ENCODE assay signal across 8 cellular contexts in the genomic region with DNA sequence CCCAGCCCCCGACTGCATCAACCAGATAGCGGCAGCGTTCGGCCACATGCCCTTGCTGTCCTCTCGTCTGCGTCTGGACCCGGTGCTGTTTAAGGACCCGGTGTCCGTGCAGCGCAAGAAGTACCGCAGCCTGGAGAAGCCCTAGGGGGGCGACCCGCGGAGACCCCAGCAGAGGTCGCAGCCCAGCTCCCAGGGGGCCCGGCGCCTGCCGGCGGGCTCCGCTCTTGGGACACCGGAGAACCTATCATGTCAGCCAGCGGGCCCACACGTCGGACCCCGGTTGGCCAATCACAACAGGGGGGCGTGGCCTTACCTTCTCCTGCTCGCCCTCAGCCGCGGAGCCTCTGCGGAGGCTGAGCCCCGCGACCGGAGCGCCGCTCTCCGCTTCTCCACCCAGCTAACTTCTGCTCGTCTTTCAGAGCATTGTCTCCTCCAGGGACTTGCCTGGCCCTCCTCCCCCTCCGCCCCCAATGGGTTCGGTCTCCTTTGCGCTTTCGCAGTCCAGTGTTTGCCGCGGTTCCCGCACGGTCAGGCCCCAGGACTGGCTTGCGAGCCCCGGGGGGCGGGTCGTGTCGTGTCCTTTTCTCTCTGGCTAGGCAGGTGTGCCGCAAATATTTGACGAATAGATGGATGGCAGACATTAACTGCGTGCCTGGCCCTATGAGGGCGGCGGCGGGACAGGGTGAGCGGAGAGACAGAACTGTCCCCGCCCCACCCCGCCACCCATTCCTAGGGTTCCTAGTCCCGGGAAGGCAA. TPM values are rescaled to one million over a fixed set of nuclear protein-coding genes. Genes with fewer than 3 reads are reported as not detected.
DNase-seq lines count a peak whose midpoint lies in the region; ATAC-seq and TF ChIP-seq lines count a peak whose summit lies in the region.

No MANE protein-coding gene starts in this region.

- H3K79me2 ChIP-seq in hepatocyte: no peaks in the 10 kb centered on the region

- DNase-seq in GM13976 (ENCODE audit: low spot score) (peak; percentile 99), NCI-H187 treated with DMSO at 0.1 percent for 48 hours (lab: John Stamatoyannopoulos, UW) (peak; percentile 59), T1000 (lab: John Stamatoyannopoulos, UW) (peak; percentile 81), astrocyte of the hippocampus (ENCODE audit: low read depth, low spot score) (peak; percentile 96), hepatocyte (ENCODE audit: low spot score) (peak; percentile 98), renal cortical epithelial cell (ENCODE audit: low read depth) (peak; percentile 79), aorta (peak; percentile 97 to 98)

- H3K27ac ChIP-seq in hepatocyte: peak overlapping the region; percentile 95
- peak overlapping the region in 1 of 2 donors; percentile 23 for H3K27ac ChIP-seq in aorta (ENCODE audit: low read depth in 1 of 2, low read length in 2 of 2)

- ATAC-seq in HG02938 (IDR thresholded peaks at IDR 0.05; ENCODE audit: unreplicated experiment): peak; percentile 85
- ATAC-seq in aorta (ENCODE audit: low FRiP score): peak; percentile 96

- peak; percentile 14 for TF ChIP-seq CTCF in GM13976 (IDR thresholded peaks at IDR 0.05; ENCODE audit: borderline replicate concordance, control extremely low read depth, extremely low read depth, insufficient read depth, missing control alignments)
- no peak for TF ChIP-seq CTCF in hepatocyte (IDR thresholded peaks at IDR 0.05; ENCODE audit: poor library complexity)

- H4K20me1 ChIP-seq in hepatocyte (ENCODE audit: insufficient read depth, poor library complexity, severe bottlenecking): no peaks in the 10 kb centered on the region

- peak overlapping the region; percentile 99 for H3K4me2 ChIP-seq in hepatocyte

- no peaks in the 10 kb centered on the region for H3K27me3 ChIP-seq in hepatocyte
- no peaks in the 10 kb centered on the region for H3K27me3 ChIP-seq in aorta (ENCODE audit: control insufficient read depth in 1 of 2, insufficient read depth in 2 of 2, low read length in 1 of 2)

- under 1% methylated on average over 59 of the region's 60 CpGs for WGBS in hepatocyte (ENCODE audit: low lambda C conversion rate, missing lambda C conversion rate)
- WGBS in aorta, 2 donors: 0% methylated on average over 59 to 60 of the region's 60 CpGs

- H3K4me1 ChIP-seq in hepatocyte (ENCODE audit: insufficient read depth) (peaks cover 9% of the 10 kb centered on the region), aorta (ENCODE audit: control insufficient read depth in 1 of 2, insufficient read depth in 2 of 2, low read length in 2 of 2) (no peaks in the 10 kb centered on the region)

- peak overlapping the region; percentile 98 for H3K4me3 ChIP-seq in hepatocyte
- peak overlapping the region; percentile 38 to 71 for H3K4me3 ChIP-seq in aorta (ENCODE audit: low read length in 2 of 2)

- H3K36me3 ChIP-seq in hepatocyte (replicated peaks; ENCODE audit: insufficient read depth, low read depth): no peaks in the 10 kb centered on the region
- H3K36me3 ChIP-seq in aorta (ENCODE audit: control insufficient read depth in 1 of 2, insufficient read depth in 2 of 2, low read length in 1 of 2): no peaks in the 10 kb centered on the region

- intact Hi-C loops in aorta (cut with DNase I): loop anchor here (5.0 kb wide), 3 partner anchors 67 to 127 kb away; no protein-coding TSS in a partner anchor

- in situ Hi-C loops in GM13976 (cut with MboI; ENCODE audit: low sequenced_read_pairs, unreplicated experiment): no loop called here

- no peaks in the 10 kb centered on the region for H3K9me2 ChIP-seq in hepatocyte (replicated peaks; ENCODE audit: insufficient read depth)

- peak overlapping the region; percentile 75 for H2AFZ ChIP-seq in hepatocyte

- H3K9me3 ChIP-seq in hepatocyte (ENCODE audit: low read depth) (no peaks in the 10 kb centered on the region), aorta (ENCODE audit: control insufficient read depth, low read length) (no peaks in the 10 kb centered on the region)

RNA-seq across cellular contexts. Expression of a gene that starts 10.5 kb away (rescaled TPM):
- 1.8 and 6.6 TPM in 2 replicates for total RNA-seq in hepatocyte
- polyA plus RNA-seq in hepatocyte: 4.5 and 4.8 TPM in 2 replicates
- total RNA-seq in renal cortical epithelial cell: 1.1 and 1.4 TPM in 2 replicates
- total RNA-seq in aorta: not detected
- polyA plus RNA-seq in aorta: under 1 TPM in 1 of 2 donors, not detected in 1; 0.13 TPM

RNA-seq across cellular contexts. Expression of a gene that starts 13.8 kb away (rescaled TPM):
- total RNA-seq in hepatocyte: 0.17 and 0.84 TPM in 2 replicates
- 1.3 and 1.6 TPM in 2 replicates for polyA plus RNA-seq in hepatocyte
- 0.05 TPM in 1 of 2 replicates, not detected in the other for total RNA-seq in renal cortical epithelial cell
- total RNA-seq in aorta: 1 to 10 TPM in 1 of 2 donors, under 1 TPM in 1; 0.29 to 1.3 TPM
- under 1 TPM in 1 of 2 donors, not detected in 1; 0.33 TPM for polyA plus RNA-seq in aorta

RNA-seq across cellular contexts. Expression of a gene that starts 32.0 kb away (rescaled TPM):
- total RNA-seq in hepatocyte: 2.9 and 5.7 TPM in 2 replicates
- polyA plus RNA-seq in hepatocyte: 8.2 and 9.5 TPM in 2 replicates
- total RNA-seq in renal cortical epithelial cell: not detected in 2 replicates
- total RNA-seq in aorta: under 1 TPM; 0.19 to 0.24 TPM
- polyA plus RNA-seq in aorta: 1 to 10 TPM in 1 of 2 donors, under 1 TPM in 1; 0.36 to 1.5 TPM

RNA-seq across cellular contexts. Expression of a gene that starts 37.5 kb away (rescaled TPM):
- 19.6 and 24.6 TPM in 2 replicates for total RNA-seq in hepatocyte
- 22.7 TPM in 2 replicates for polyA plus RNA-seq in hepatocyte
- 14.8 and 18.5 TPM in 2 replicates for total RNA-seq in renal cortical epithelial cell
- 1 to 10 TPM; 4.8 to 6.4 TPM for total RNA-seq in aorta
- polyA plus RNA-seq in aorta: 1 to 10 TPM; 3.7 to 4.9 TPM
